ENCODE assay signal across 8 cellular contexts in the genomic region with DNA sequence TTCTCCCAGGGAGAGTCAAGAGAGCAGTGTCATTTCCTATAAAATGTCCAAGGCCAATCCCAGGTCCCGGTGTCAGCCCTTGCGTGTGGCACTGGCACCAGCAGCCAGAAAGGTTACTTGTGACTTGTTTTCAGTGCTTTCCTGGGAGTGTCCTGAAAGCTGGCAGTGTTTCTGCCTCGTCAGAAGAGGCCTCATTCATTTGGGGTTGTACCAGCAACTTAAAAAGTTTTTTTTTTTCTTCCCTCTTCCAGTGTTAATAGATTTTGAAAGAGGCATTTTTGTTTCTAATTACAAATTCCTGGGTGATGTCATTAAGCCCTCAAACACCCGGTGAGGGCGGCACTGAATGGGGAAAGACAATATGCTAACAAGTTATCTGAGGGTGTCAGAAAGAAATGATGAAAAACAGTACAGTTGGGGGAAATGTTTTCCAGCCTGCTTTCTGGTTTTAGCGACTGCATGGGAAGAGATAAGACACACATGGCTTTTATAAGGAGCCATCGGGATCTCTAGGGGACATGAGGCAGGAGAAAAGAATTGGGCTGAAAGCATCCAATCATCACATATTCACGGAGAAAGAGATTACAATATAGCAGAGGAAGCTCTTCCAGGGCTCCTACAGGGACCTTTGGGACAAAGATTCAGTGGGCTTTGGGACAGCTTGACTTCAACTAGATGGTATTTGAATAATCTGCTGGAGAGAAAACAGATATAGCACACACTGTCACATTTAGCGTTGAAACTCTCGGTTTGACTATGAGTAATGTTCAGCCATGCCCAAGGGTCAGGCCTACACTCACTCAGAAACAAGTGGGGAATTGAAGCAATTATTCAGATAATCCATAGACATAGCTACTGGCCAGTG.
DNase-seq lines count a peak whose midpoint lies in the region; ATAC-seq and TF ChIP-seq lines count a peak whose summit lies in the region.

No MANE protein-coding gene starts in this region.

- no peak overlapping the region for H3K4me3 Mint-ChIP-seq in activated T-cell treated with anti-CD3 and anti-CD28 coated beads, Interleukin-2, amount 50 U/mL, for 4 hours

- H3K9me3 Mint-ChIP-seq in activated T-cell treated with anti-CD3 and anti-CD28 coated beads, Interleukin-2, amount 50 U/mL, for 4 hours = no peaks in the 10 kb centered on the region

- H3K36me3 ChIP-seq in SJSA1 (no peaks in the 10 kb centered on the region), osteoblast (ENCODE audit: insufficient read depth, low read length) (no peaks in the 10 kb centered on the region)

- H3K27me3 ChIP-seq in SJSA1 (replicated peaks) (no peaks in the 10 kb centered on the region), osteoblast (ENCODE audit: insufficient read depth, low read length) (no peaks in the 10 kb centered on the region)

- peak; percentile 88 for ATAC-seq in GM18858 (IDR thresholded peaks at IDR 0.05; ENCODE audit: unreplicated experiment)
- ATAC-seq in HG02798 (IDR thresholded peaks at IDR 0.05; ENCODE audit: poor library complexity, unreplicated experiment) = peak; percentile 76
- no peak for ATAC-seq in activated T-cell treated with anti-CD3 and anti-CD28 coated beads, Interleukin-2, amount 50 U/mL, for 4 hours

- H3K36me3 Mint-ChIP-seq in activated T-cell treated with anti-CD3 and anti-CD28 coated beads, Interleukin-2, amount 50 U/mL, for 4 hours (ENCODE audit: insufficient read depth) = no peaks in the 10 kb centered on the region

- H3K27ac ChIP-seq in SJSA1 (peak overlapping the region; percentile 72), osteoblast (ENCODE audit: low read depth, low read length) (peak overlapping the region; percentile 97)

- no peaks in the 10 kb centered on the region for H4K20me1 ChIP-seq in osteoblast (ENCODE audit: insufficient read depth, low read length)

- peak overlapping the region; percentile 26 for H2AFZ ChIP-seq in osteoblast (ENCODE audit: low read length)

- no peaks in the 10 kb centered on the region for H3K9me3 ChIP-seq in SJSA1 (replicated peaks)
- H3K9me3 ChIP-seq in osteoblast (ENCODE audit: low read depth, low read length) = no peaks in the 10 kb centered on the region

- TF ChIP-seq CTCF in osteoblast (IDR thresholded peaks at IDR 0.05; ENCODE audit: extremely low read depth, low read depth, low read length) = no peak

- no peaks in the 10 kb centered on the region for H3K27me3 Mint-ChIP-seq in activated T-cell treated with anti-CD3 and anti-CD28 coated beads, Interleukin-2, amount 50 U/mL, for 4 hours (ENCODE audit: low read depth)

- H3K4me2 ChIP-seq in osteoblast (ENCODE audit: insufficient read depth, low read length) = peak overlapping the region; percentile 69

- DNase-seq in SJSA1 (ENCODE audit: low read depth in 1 of 2, low spot score in 2 of 2) (no peak), fibroblast of gingiva (ENCODE audit: low read depth) (peak; percentile 88), osteoblast (ENCODE audit: insufficient read length, low spot score, missing footprints) (peak; percentile 78), ureter (ENCODE audit: low spot score) (no peak)
- no peak for DNase-seq in stimulated activated CD4-positive, alpha-beta T cell treated with anti-CD3 and anti-CD28 coated beads, Interleukin-1b, Interleukin-23, amount 100 ng/mL, for 48 hours
- DNase-seq in activated T-cell treated with anti-CD3 and anti-CD28 coated beads, Interleukin-2, amount 50 U/mL, for 4 hours = no peak

- H3K79me2 ChIP-seq in osteoblast (ENCODE audit: insufficient read depth, low read length) = no peaks in the 10 kb centered on the region

- peaks cover 44% of the 10 kb centered on the region for H3K4me1 ChIP-seq in SJSA1 (replicated peaks)
- peaks cover 49% of the 10 kb centered on the region for H3K4me1 ChIP-seq in osteoblast (ENCODE audit: insufficient read depth, low read length)

- H3K4me1 Mint-ChIP-seq in activated T-cell treated with anti-CD3 and anti-CD28 coated beads, Interleukin-2, amount 50 U/mL, for 4 hours (ENCODE audit: low read depth) = peaks cover 38% of the 10 kb centered on the region

- no peak overlapping the region for H3K4me3 ChIP-seq in SJSA1
- H3K4me3 ChIP-seq in osteoblast (ENCODE audit: insufficient read depth, low read length) = peak overlapping the region; percentile 22

Comparison
In these comparisons a context has a peak if more than half of its experiments do, and no peak if none do; other contexts are left out.
1. ATAC-seq: peak in GM18858 (single experiment) and HG02798 (single experiment); none in activated T-cell treated with anti-CD3 and anti-CD28 coated beads, Interleukin-2, amount 50 U/mL, for 4 hours (0 of 2).
2. DNase-seq: peak in fibroblast of gingiva (single experiment) and osteoblast (single experiment); none in SJSA1 (0 of 2), stimulated activated CD4-positive, alpha-beta T cell treated with anti-CD3 and anti-CD28 coated beads, Interleukin-1b, Interleukin-23, amount 100 ng/mL, for 48 hours (single experiment), activated T-cell treated with anti-CD3 and anti-CD28 coated beads, Interleukin-2, amount 50 U/mL, for 4 hours (single experiment) and ureter (single experiment).